18 cellular contexts compared by ENCODE assay signal in the genomic region with DNA sequence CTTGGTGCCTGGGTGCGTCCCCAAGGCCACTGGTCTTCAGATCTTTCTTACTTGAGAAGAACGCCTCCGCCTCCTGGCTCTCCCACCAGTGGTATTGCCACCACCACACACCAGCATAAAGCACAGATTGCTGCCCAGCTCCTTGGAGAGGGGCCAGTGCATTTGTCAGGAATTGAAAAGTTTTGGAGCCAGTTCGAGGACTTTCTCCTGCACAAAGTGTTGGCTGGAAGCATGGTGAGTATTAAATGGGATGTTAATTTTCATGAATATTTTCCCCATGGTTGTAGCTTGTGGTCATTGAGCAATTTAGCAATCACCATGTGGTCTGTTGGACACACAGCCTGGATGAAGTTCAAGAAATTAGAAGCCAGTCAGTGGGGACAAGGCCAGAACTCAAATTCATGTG.
DNase-seq lines count a peak whose midpoint lies in the region; ATAC-seq, FAIRE-seq and TF ChIP-seq lines count a peak whose summit lies in the region.
"Had no signal": no experiment of that assay in that cellular context is flagged by ENCODE, and none has a peak within 500 bp of the region (broad histone marks: within the 10 kb centered on the region; RNA-seq: fewer than 3 reads in every experiment).

No MANE protein-coding gene starts in this region.

- no peaks in the 10 kb centered on the region for H3K27me3 Mint-ChIP-seq in astrocyte (ENCODE audit: low read depth, unreplicated experiment)
- H3K27me3 Mint-ChIP-seq: stimulated activated naive B cell treated with anti-CD40 and anti-IgM and Interleukin-4, amounts not matched to agents 10 μg/mL and 1 μg/mL and 100 μg/mL, for 72 hours had no signal

- H3K27me3 ChIP-seq in heart left ventricle = no peaks in the 10 kb centered on the region
- H3K27me3 ChIP-seq in astrocyte (ENCODE audit: insufficient read depth, low read length) = no peaks in the 10 kb centered on the region
- no peaks in the 10 kb centered on the region for H3K27me3 ChIP-seq in stomach
- H3K27me3 ChIP-seq in uterus = no peaks in the 10 kb centered on the region
- H3K27me3 ChIP-seq: left lung had no signal

- WGBS in heart left ventricle, 4 donors = 71 to 82% (median 75%) methylated on average over 4 of the region's 4 CpGs
- 74 to 80% (median 77%) methylated on average over 4 of the region's 4 CpGs for WGBS in stomach, 5 donors

- no peak overlapping the region for H3K4me2 ChIP-seq in astrocyte (ENCODE audit: low read length)

- no peak for DNase-seq in Right ventricle myocardium inferior (ENCODE audit: missing footprints)
- no peak for DNase-seq in heart left ventricle
- peak; percentile 58 for DNase-seq in astrocyte (ENCODE audit: low read depth)
- DNase-seq in left ventricle myocardium superior = peak; percentile 28
- DNase-seq in stromal cell of bone marrow (ENCODE audit: low read depth) = peak; percentile 55
- DNase-seq in HT-29 (ENCODE audit: low spot score) = no peak
- DNase-seq in stomach = no peak
- no peak for DNase-seq in uterus
- DNase-seq: 8988T; dermis blood vessel endothelial cell; Kasumi-1; left lung; NCI-H1417 treated with DMSO at 0.1 percent for 48 hours; stimulated activated naive B cell treated with anti-CD40 and anti-IgM and Interleukin-4, amounts not matched to agents 10 μg/mL and 1 μg/mL and 100 μg/mL, for 72 hours had no signal

- intact Hi-C loops in Right ventricle myocardium inferior (cut with DNase I) = loop anchor here (2.0 kb wide), 1 partner anchor 15 kb away; no protein-coding TSS in a partner anchor
- intact Hi-C loops in heart left ventricle (cut with DNase I) = no loop called here
- intact Hi-C loops in left ventricle myocardium superior (cut with micrococcal nuclease) = no loop called here
- intact Hi-C loops in stomach (cut with DNase I; ENCODE audit: low total_unique reads) = no loop called here
- intact Hi-C loops in uterus (cut with DNase I; ENCODE audit: low total_unique reads) = no loop called here

- H3K27ac ChIP-seq in heart left ventricle (no peak overlapping the region), astrocyte (ENCODE audit: low read depth, low read length) (no peak overlapping the region), stomach (no peak overlapping the region), uterus (no peak overlapping the region)
- H3K27ac ChIP-seq: left lung had no signal

- no peaks in the 10 kb centered on the region for H3K36me3 ChIP-seq in heart left ventricle
- no peaks in the 10 kb centered on the region for H3K36me3 ChIP-seq in astrocyte (ENCODE audit: insufficient read depth, low read length)
- no peaks in the 10 kb centered on the region for H3K36me3 ChIP-seq in stomach
- H3K36me3 ChIP-seq in uterus = no peaks in the 10 kb centered on the region
- H3K36me3 ChIP-seq: left lung had no signal

- no peaks in the 10 kb centered on the region for H3K4me1 ChIP-seq in heart left ventricle
- peaks cover 22% of the 10 kb centered on the region for H3K4me1 ChIP-seq in astrocyte (ENCODE audit: insufficient read depth, low read length)
- no peaks in the 10 kb centered on the region for H3K4me1 ChIP-seq in stomach
- H3K4me1 ChIP-seq in uterus = no peaks in the 10 kb centered on the region
- H3K4me1 ChIP-seq: left lung had no signal

- H3K4me3 ChIP-seq in heart left ventricle (no peak overlapping the region), astrocyte (ENCODE audit: insufficient read depth, low read depth, low read length) (no peak overlapping the region), stomach (no peak overlapping the region), uterus (no peak overlapping the region)
- H3K4me3 ChIP-seq: left lung had no signal

- ATAC-seq in Right ventricle myocardium inferior (peak; percentile 61), heart left ventricle (no peak), left ventricle myocardium superior (peak; percentile 52)
- ATAC-seq: activated CD4-positive, CD25-positive, alpha-beta regulatory T cell treated with anti-CD3 and anti-CD28 coated beads, Interleukin-2, amount 50 U/mL, for 24 hours; esophagus mucosa; left lung; stimulated activated naive B cell treated with anti-CD40 and anti-IgM and Interleukin-4, amounts not matched to agents 10 μg/mL and 1 μg/mL and 100 μg/mL, for 72 hours had no signal

- H2AFZ ChIP-seq in astrocyte (ENCODE audit: low read depth, low read length) = no peak overlapping the region

- TF ChIP-seq POLR2A in heart left ventricle (IDR thresholded peaks at IDR 0.05) = no peak
- no peak for TF ChIP-seq POLR2A in stomach (IDR thresholded peaks at IDR 0.05)
- TF ChIP-seq POLR2A in uterus (IDR thresholded peaks at IDR 0.05) = no peak

- no peak overlapping the region for H3K27ac Mint-ChIP-seq in astrocyte (ENCODE audit: unreplicated experiment)
- H3K27ac Mint-ChIP-seq: stimulated activated naive B cell treated with anti-CD40 and anti-IgM and Interleukin-4, amounts not matched to agents 10 μg/mL and 1 μg/mL and 100 μg/mL, for 72 hours; T-helper 1 cell treated with Interleukin-12 subunit alpha and Interleukin-12 subunit beta and Interleukin-4 antibody, amounts not matched to agents 30 μg/mL and 1 μg/mL, for 36 hours had no signal

- TF ChIP-seq CTCF in heart left ventricle (IDR thresholded peaks at IDR 0.05) (no peak), astrocyte (IDR thresholded peaks at IDR 0.05; ENCODE audit: insufficient read depth, low read depth, low read length) (no peak), stomach (IDR thresholded peaks at IDR 0.05) (no peak), uterus (IDR thresholded peaks at IDR 0.05) (no peak)

- FAIRE-seq in astrocyte (lab: Jason Lieb, UNC) = peak; percentile 88
- FAIRE-seq: GM12892 had no signal

- no peaks in the 10 kb centered on the region for H3K79me2 ChIP-seq in astrocyte (ENCODE audit: insufficient read depth, low read length)

- TF ChIP-seq EP300 in stomach (IDR thresholded peaks at IDR 0.05) = no peak

- H3K9me3 ChIP-seq in heart left ventricle = no peaks in the 10 kb centered on the region
- no peaks in the 10 kb centered on the region for H3K9me3 ChIP-seq in astrocyte (ENCODE audit: insufficient read depth, low read depth, low read length)
- no peaks in the 10 kb centered on the region for H3K9me3 ChIP-seq in stomach
- H3K9me3 ChIP-seq in uterus = no peaks in the 10 kb centered on the region
- H3K9me3 ChIP-seq: left lung had no signal

- no peak overlapping the region for H3K9ac ChIP-seq in astrocyte (ENCODE audit: low read length)

- peaks cover 32% of the 10 kb centered on the region for H3K4me1 Mint-ChIP-seq in astrocyte (ENCODE audit: low read depth, unreplicated experiment)
- H3K4me1 Mint-ChIP-seq: stimulated activated naive B cell treated with anti-CD40 and anti-IgM and Interleukin-4, amounts not matched to agents 10 μg/mL and 1 μg/mL and 100 μg/mL, for 72 hours had no signal

- no peaks in the 10 kb centered on the region for H3K9me3 Mint-ChIP-seq in astrocyte (ENCODE audit: unreplicated experiment)
- H3K9me3 Mint-ChIP-seq: stimulated activated naive B cell treated with anti-CD40 and anti-IgM and Interleukin-4, amounts not matched to agents 10 μg/mL and 1 μg/mL and 100 μg/mL, for 72 hours; T-helper 1 cell treated with Interleukin-12 subunit alpha and Interleukin-12 subunit beta and Interleukin-4 antibody, amounts not matched to agents 30 μg/mL and 1 μg/mL, for 36 hours had no signal

- H3K4me3 Mint-ChIP-seq in astrocyte (ENCODE audit: unreplicated experiment) = no peak overlapping the region
- H3K4me3 Mint-ChIP-seq: stimulated activated naive B cell treated with anti-CD40 and anti-IgM and Interleukin-4, amounts not matched to agents 10 μg/mL and 1 μg/mL and 100 μg/mL, for 72 hours; T-helper 1 cell treated with Interleukin-12 subunit alpha and Interleukin-12 subunit beta and Interleukin-4 antibody, amounts not matched to agents 30 μg/mL and 1 μg/mL, for 36 hours had no signal

- no peaks in the 10 kb centered on the region for H3K36me3 Mint-ChIP-seq in astrocyte (ENCODE audit: low read depth, unreplicated experiment)
- H3K36me3 Mint-ChIP-seq: stimulated activated naive B cell treated with anti-CD40 and anti-IgM and Interleukin-4, amounts not matched to agents 10 μg/mL and 1 μg/mL and 100 μg/mL, for 72 hours had no signal

- no peaks in the 10 kb centered on the region for H4K20me1 ChIP-seq in astrocyte (ENCODE audit: insufficient read depth, low read length)

Comparison
In these comparisons a context has a peak if more than half of its experiments do, and no peak if none do; other contexts are left out.
1. ATAC-seq: peak in Right ventricle myocardium inferior (single experiment) and left ventricle myocardium superior (single experiment); none in heart left ventricle (0 of 4).
2. DNase-seq: peak in astrocyte (single experiment), left ventricle myocardium superior (single experiment) and stromal cell of bone marrow (single experiment); none in Right ventricle myocardium inferior (single experiment), heart left ventricle (0 of 5), HT-29 (single experiment), stomach (single experiment) and uterus (0 of 2).